8 cellular contexts compared by ENCODE assay signal in the genomic region with DNA sequence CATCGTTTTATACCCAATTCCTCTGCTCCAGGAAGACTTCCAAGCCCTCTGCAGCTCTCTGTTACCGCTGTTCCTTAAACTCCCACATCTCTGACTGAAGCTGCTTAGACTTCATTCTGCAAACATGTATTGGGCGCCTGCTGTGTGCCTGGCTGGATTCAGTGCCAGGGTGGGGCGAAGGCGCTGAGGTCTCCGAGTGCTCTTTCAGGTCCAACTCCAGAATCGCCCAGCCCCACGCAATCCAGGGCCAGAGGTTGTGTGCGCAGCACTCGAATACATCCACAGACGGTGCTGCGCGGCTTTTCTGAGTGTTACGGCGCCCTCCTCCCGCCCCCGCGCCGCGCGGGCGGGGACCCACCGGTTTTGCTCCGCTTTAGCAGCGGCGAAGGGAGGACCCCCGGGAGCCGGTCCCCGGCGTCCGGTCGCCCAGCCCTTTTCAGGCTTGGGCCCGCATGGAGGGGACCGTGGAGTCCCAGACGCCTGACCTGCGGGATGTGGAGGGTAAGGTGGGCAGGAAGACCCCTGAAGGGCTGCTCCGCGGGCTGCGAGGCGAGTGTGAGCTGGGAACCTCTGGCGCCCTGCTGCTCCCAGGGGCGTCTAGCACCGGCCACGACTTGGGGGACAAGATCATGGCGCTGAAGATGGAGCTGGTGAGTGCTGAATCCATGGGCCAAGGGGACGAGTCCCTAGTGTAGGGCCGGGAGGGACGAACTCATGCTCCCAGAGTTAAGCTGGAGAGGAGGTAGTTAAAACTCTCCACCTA. TPM values are rescaled to one million over a fixed set of nuclear protein-coding genes. Genes with fewer than 3 reads are reported as not detected.
DNase-seq lines count a peak whose midpoint lies in the region; ATAC-seq and TF ChIP-seq lines count a peak whose summit lies in the region.

A gene with protein sequence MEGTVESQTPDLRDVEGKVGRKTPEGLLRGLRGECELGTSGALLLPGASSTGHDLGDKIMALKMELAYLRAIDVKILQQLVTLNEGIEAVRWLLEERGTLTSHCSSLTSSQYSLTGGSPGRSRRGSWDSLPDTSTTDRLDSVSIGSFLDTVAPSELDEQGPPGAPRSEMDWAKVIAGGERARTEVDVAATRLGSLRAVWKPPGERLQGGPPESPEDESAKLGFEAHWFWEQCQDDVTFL (plus strand): TSS at position 360 of the 763 bp plus-strand sequence. CDS start 93 bp downstream, at position 453.

- no peak within 1 kb of the TSS for H2BK120ac ChIP-seq in neuronal stem cell (ENCODE audit: low read depth, low read length)

- H3K36me3 ChIP-seq in neuronal stem cell (replicated peaks in 1 of 2; ENCODE audit: control insufficient read depth in 2 of 2, insufficient read depth in 2 of 2, low read length in 2 of 2) (no peaks in the 10 kb centered on the region), upper lobe of right lung (no peaks in the 10 kb centered on the region)

- peak within 1 kb of the TSS; percentile 97 for H2AFZ ChIP-seq in neuronal stem cell (ENCODE audit: low read length)

- H4K91ac ChIP-seq in neuronal stem cell (ENCODE audit: low read depth, low read length, poor library complexity), result no peak within 1 kb of the TSS

- H3K27ac ChIP-seq in neuronal stem cell (replicated peaks; ENCODE audit: low read length), result no peak within 1 kb of the TSS
- peak within 1 kb of the TSS; percentile 66 for H3K27ac ChIP-seq in upper lobe of right lung

- peak within 1 kb of the TSS; percentile 47 for H3K14ac ChIP-seq in neuronal stem cell (ENCODE audit: low read length)

- peak within 1 kb of the TSS; percentile 60 for H2BK12ac ChIP-seq in neuronal stem cell (ENCODE audit: low read length)

- H3K4me2 ChIP-seq in neuronal stem cell (ENCODE audit: insufficient read depth, low read length, poor library complexity, severe bottlenecking), result peak within 1 kb of the TSS; percentile 89

- H3K27ac Mint-ChIP-seq in activated naive CD8-positive, alpha-beta T cell treated with anti-CD3 and anti-CD28 coated beads, Interleukin-2, amount 10 ng/mL, durations not matched to agents 7 days and 5 days, result no peak within 1 kb of the TSS

- POLR2A ChIA-PET in activated naive CD8-positive, alpha-beta T cell treated with anti-CD3 and anti-CD28 coated beads, Interleukin-2, amount 10 ng/mL, durations not matched to agents 7 days and 5 days (lab: Charles Lee), result interaction anchor here (0.6 to 1.0 kb wide), 4 partner anchors 20 to 44 kb away, joined by 3 to 7 read pairs (median 3); no protein-coding TSS in a partner anchor

- no peaks in the 10 kb centered on the region for H3K9me3 Mint-ChIP-seq in activated naive CD8-positive, alpha-beta T cell treated with anti-CD3 and anti-CD28 coated beads, Interleukin-2, amount 10 ng/mL, durations not matched to agents 7 days and 5 days

- TF ChIP-seq CTCF in GM10266 (IDR thresholded peaks at IDR 0.05; ENCODE audit: control insufficient read depth, insufficient read depth, low read depth, missing control alignments) (no peak), upper lobe of right lung (IDR thresholded peaks at IDR 0.05) (no peak)

- peak within 1 kb of the TSS; percentile 96 for H2BK15ac ChIP-seq in neuronal stem cell (ENCODE audit: low read length)

- H3K18ac ChIP-seq in neuronal stem cell (ENCODE audit: low read length), result peak within 1 kb of the TSS; percentile 98

- H3K4me1 Mint-ChIP-seq in activated naive CD8-positive, alpha-beta T cell treated with anti-CD3 and anti-CD28 coated beads, Interleukin-2, amount 10 ng/mL, durations not matched to agents 7 days and 5 days, result peaks cover 11% of the 10 kb centered on the region

- peaks cover 6 to 24% of the 10 kb centered on the region in 2 donors for H3K4me1 ChIP-seq in neuronal stem cell (ENCODE audit: control insufficient read depth in 2 of 2, insufficient read depth in 1 of 2, low read depth in 1 of 2, low read length in 2 of 2)
- peaks cover 6% of the 10 kb centered on the region for H3K4me1 ChIP-seq in upper lobe of right lung

- H2AK5ac ChIP-seq in neuronal stem cell (ENCODE audit: low read depth, low read length), result peak within 1 kb of the TSS; percentile 92

- H3K4ac ChIP-seq in neuronal stem cell (ENCODE audit: low read length), result no peak within 1 kb of the TSS

- peak; percentile 72 for DNase-seq in GM10266 (ENCODE audit: extremely low spot score)
- DNase-seq in NCI-H748 (lab: John Stamatoyannopoulos, UW; ENCODE audit: unreplicated experiment), result peak; percentile 76
- DNase-seq in activated naive CD8-positive, alpha-beta T cell treated with anti-CD3 and anti-CD28 coated beads, Interleukin-2, amount 10 ng/mL, durations not matched to agents 7 days and 5 days, result peak; percentile 62
- DNase-seq in head of caudate nucleus, result peak; percentile 66 to 91 (median 83)
- DNase-seq in neuronal stem cell (ENCODE audit: low spot score), result peak; percentile 56
- DNase-seq in upper lobe of right lung, result peak; percentile 77
- DNase-seq in NCI-H226, result no peak

- peak within 1 kb of the TSS; percentile 92 for H3K23ac ChIP-seq in neuronal stem cell (ENCODE audit: low read depth, low read length, poor library complexity)

- peak within 1 kb of the TSS; percentile 93 for H3K4me3 Mint-ChIP-seq in activated naive CD8-positive, alpha-beta T cell treated with anti-CD3 and anti-CD28 coated beads, Interleukin-2, amount 10 ng/mL, durations not matched to agents 7 days and 5 days

- no peaks in the 10 kb centered on the region for H3K27me3 ChIP-seq in neuronal stem cell (ENCODE audit: control insufficient read depth in 3 of 3, insufficient read depth in 3 of 3, low read depth in 1 of 3, low read length in 3 of 3)
- H3K27me3 ChIP-seq in upper lobe of right lung, result no peaks in the 10 kb centered on the region

- H3K27me3 Mint-ChIP-seq in activated naive CD8-positive, alpha-beta T cell treated with anti-CD3 and anti-CD28 coated beads, Interleukin-2, amount 10 ng/mL, durations not matched to agents 7 days and 5 days, result no peaks in the 10 kb centered on the region

- H3K9me3 ChIP-seq in neuronal stem cell (replicated peaks in 1 of 2; ENCODE audit: control insufficient read depth in 2 of 2, insufficient read depth in 1 of 2, low read depth in 1 of 2, low read length in 2 of 2) (no peaks in the 10 kb centered on the region), upper lobe of right lung (no peaks in the 10 kb centered on the region)

- H3K9ac ChIP-seq in neuronal stem cell (ENCODE audit: low read depth, low read length, poor library complexity), result peak within 1 kb of the TSS; percentile 84

- WGBS in neuronal stem cell (ENCODE audit: extremely low coverage in 2 of 2, insufficient read length in 2 of 2, insufficient replicate concordance in 1 of 2), 2 donors, result no CpG with 5 or more reads among the region's 48 CpGs

- H3K4me3 ChIP-seq in neuronal stem cell (ENCODE audit: low read length in 2 of 2), result peak within 1 kb of the TSS; percentile 74 to 91
- peak within 1 kb of the TSS; percentile 74 for H3K4me3 ChIP-seq in upper lobe of right lung

- no peaks in the 10 kb centered on the region for H3K79me1 ChIP-seq in neuronal stem cell (ENCODE audit: low read depth, low read length)

- peak; percentile 31 for ATAC-seq in activated naive CD8-positive, alpha-beta T cell treated with anti-CD3 and anti-CD28 coated beads, Interleukin-2, amount 10 ng/mL, durations not matched to agents 7 days and 5 days (ENCODE audit: low read depth)
- ATAC-seq in upper lobe of right lung (peak; percentile 67), HG03097 (IDR thresholded peaks at IDR 0.05; ENCODE audit: low FRiP score, unreplicated experiment) (no peak)

- no peak within 1 kb of the TSS for H4K8ac ChIP-seq in neuronal stem cell (ENCODE audit: low read depth, low read length)

- no peaks in the 10 kb centered on the region for H3K36me3 Mint-ChIP-seq in activated naive CD8-positive, alpha-beta T cell treated with anti-CD3 and anti-CD28 coated beads, Interleukin-2, amount 10 ng/mL, durations not matched to agents 7 days and 5 days

- intact Hi-C loops in head of caudate nucleus (cut with DNase I), result no loop called here
- intact Hi-C loops in upper lobe of right lung (cut with DNase I), result no loop called here

- peak within 1 kb of the TSS; percentile 76 for H2BK5ac ChIP-seq in neuronal stem cell (ENCODE audit: low read length)

RNA-seq across cellular contexts. Expression of the gene that starts here (rescaled TPM):
- under 1 TPM; 0.20 to 0.36 TPM for total RNA-seq in activated naive CD8-positive, alpha-beta T cell treated with anti-CD3 and anti-CD28 coated beads, Interleukin-2, amount 10 ng/mL, durations not matched to agents 7 days and 5 days
- polyA plus RNA-seq in neuronal stem cell (2013, experiment 1 of 2), result 2.2 TPM
- 2.5 TPM for polyA plus RNA-seq in neuronal stem cell (2013, experiment 2 of 2)
- 2.7 TPM for total RNA-seq in upper lobe of right lung

Comparison
In these comparisons a context has a peak if more than half of its experiments do, and no peak if none do; other contexts are left out.
1. Peak in DNase-seq and ATAC-seq in activated naive CD8-positive, alpha-beta T cell treated with anti-CD3 and anti-CD28 coated beads, Interleukin-2, amount 10 ng/mL, durations not matched to agents 7 days and 5 days; RNA of the gene not detected or under 1 TPM.